ENCODE assay signal across 27 cellular contexts in genomic region chr18:70197844-70198243, GRCh38. TPM values are rescaled to one million over a fixed set of nuclear protein-coding genes. Genes with fewer than 3 reads are reported as not detected.
A peak's percentile ranks its signal among the peaks of the same experiment; 100 is the strongest.
DNase-seq lines count a peak whose midpoint lies in the region; ATAC-seq, FAIRE-seq and TF ChIP-seq lines count a peak whose summit lies in the region.
"Had no signal": no experiment of that assay in that cellular context is flagged by ENCODE, and none has a peak within 500 bp of the region (broad histone marks: within the 10 kb centered on the region; RNA-seq: fewer than 3 reads in every experiment).

No MANE protein-coding gene starts in this region.

- intact Hi-C loops in activated CD8-positive, alpha-beta T cell treated with anti-CD3 and anti-CD28 coated beads for 36 hours (cut with micrococcal nuclease), result loop anchor here (5.0 to 10.0 kb wide), 2 partner anchors 97 to 234 kb away; no protein-coding TSS in a partner anchor
- intact Hi-C loops in natural killer cell (cut with micrococcal nuclease) (loop anchor here (5.0 kb wide), 1 partner anchor 254 kb away; no protein-coding TSS in a partner anchor), Right ventricle myocardium superior (cut with DNase I) (loop anchor here (5.0 kb wide), 1 partner anchor 234 kb away; no protein-coding TSS in a partner anchor)

- H3K27me3 ChIP-seq in small intestine (ENCODE audit: control insufficient read depth in 2 of 2, insufficient read depth in 2 of 2, low read length in 2 of 2), result no peaks in the 10 kb centered on the region
- H3K27me3 ChIP-seq in CD8-positive, alpha-beta memory T cell (ENCODE audit: insufficient read depth, low read length, poor library complexity, severe bottlenecking), result no peaks in the 10 kb centered on the region
- H3K27me3 ChIP-seq: BLaER1 treated with 17β-estradiol and CSF1 and Interleukin-3, amounts not matched to agents 10 nM and 100 nM; MG63; SJSA1 had no signal

- H3K4me3 Mint-ChIP-seq in activated CD8-positive, alpha-beta T cell treated with anti-CD3 and anti-CD28 coated beads for 36 hours, result no peak overlapping the region
- no peak overlapping the region for H3K4me3 Mint-ChIP-seq in activated CD8-positive, alpha-beta T cell treated with anti-CD3 and anti-CD28 coated beads, Interleukin-2, amount 10 ng/mL, durations not matched to agents 7 days and 5 days
- H3K4me3 Mint-ChIP-seq in natural killer cell treated with Interleukin-12 subunit alpha and Interleukin-12 subunit beta and Interleukin-15 and Interleukin-18, amount 100 ng/mL, for 72 hours, result peak overlapping the region; percentile 63
- no peak overlapping the region for H3K4me3 Mint-ChIP-seq in natural killer cell
- peak overlapping the region; percentile 10 for H3K4me3 Mint-ChIP-seq in activated T-helper 17 cell treated with anti-CD3 and anti-CD28 coated beads, Interleukin-2, amount 50 U/mL, for 72 hours
- no peak overlapping the region for H3K4me3 Mint-ChIP-seq in CD8-positive, alpha-beta memory T cell
- H3K4me3 Mint-ChIP-seq: CD4-positive, alpha-beta T cell had no signal

- FAIRE-seq in small intestine (lab: Jason Lieb, UNC), result no peak
- FAIRE-seq: A204.1, G401.6, H54, HTR-8/SVneo had no signal

- no peak overlapping the region for H3K27ac ChIP-seq in small intestine (ENCODE audit: low read depth in 1 of 2, low read length in 1 of 2)
- H3K27ac ChIP-seq in CD8-positive, alpha-beta memory T cell (ENCODE audit: low read depth, low read length), result no peak overlapping the region
- H3K27ac ChIP-seq: BLaER1 treated with 17β-estradiol and CSF1 and Interleukin-3, amounts not matched to agents 10 nM and 100 nM; SJSA1 had no signal

- H3K36me3 Mint-ChIP-seq in activated CD8-positive, alpha-beta T cell treated with anti-CD3 and anti-CD28 coated beads for 36 hours (ENCODE audit: low read depth), result peaks cover 49% of the 10 kb centered on the region
- H3K36me3 Mint-ChIP-seq in activated CD8-positive, alpha-beta T cell treated with anti-CD3 and anti-CD28 coated beads, Interleukin-2, amount 10 ng/mL, durations not matched to agents 7 days and 5 days (ENCODE audit: low read depth), result peaks cover 65% of the 10 kb centered on the region
- H3K36me3 Mint-ChIP-seq in natural killer cell treated with Interleukin-12 subunit alpha and Interleukin-12 subunit beta and Interleukin-15 and Interleukin-18, amount 100 ng/mL, for 72 hours, result peaks cover 29% of the 10 kb centered on the region
- peaks cover 7% of the 10 kb centered on the region for H3K36me3 Mint-ChIP-seq in natural killer cell
- peaks cover 97% of the 10 kb centered on the region for H3K36me3 Mint-ChIP-seq in activated T-helper 17 cell treated with anti-CD3 and anti-CD28 coated beads, Interleukin-2, amount 50 U/mL, for 72 hours (ENCODE audit: low read depth)
- H3K36me3 Mint-ChIP-seq in CD8-positive, alpha-beta memory T cell, result peaks cover 8 to 89% (median 13%) of the 10 kb centered on the region in 3 donors

- POLR2A ChIA-PET in activated CD8-positive, alpha-beta T cell treated with anti-CD3 and anti-CD28 coated beads for 36 hours (lab: Charles Lee), result no interaction called here
- POLR2A ChIA-PET in activated CD8-positive, alpha-beta T cell treated with anti-CD3 and anti-CD28 coated beads, Interleukin-2, amount 10 ng/mL, durations not matched to agents 7 days and 5 days (lab: Charles Lee), result no interaction called here
- POLR2A ChIA-PET in CD8-positive, alpha-beta memory T cell (lab: Charles Lee), result no interaction called here

- no peaks in the 10 kb centered on the region for H3K27me3 Mint-ChIP-seq in activated CD8-positive, alpha-beta T cell treated with anti-CD3 and anti-CD28 coated beads for 36 hours
- H3K27me3 Mint-ChIP-seq in activated CD8-positive, alpha-beta T cell treated with anti-CD3 and anti-CD28 coated beads, Interleukin-2, amount 10 ng/mL, durations not matched to agents 7 days and 5 days (ENCODE audit: low read depth), result no peaks in the 10 kb centered on the region
- no peaks in the 10 kb centered on the region for H3K27me3 Mint-ChIP-seq in natural killer cell treated with Interleukin-12 subunit alpha and Interleukin-12 subunit beta and Interleukin-15 and Interleukin-18, amount 100 ng/mL, for 72 hours
- H3K27me3 Mint-ChIP-seq in natural killer cell (ENCODE audit: low read depth in 2 of 2), result no peaks in the 10 kb centered on the region
- H3K27me3 Mint-ChIP-seq in activated T-helper 17 cell treated with anti-CD3 and anti-CD28 coated beads, Interleukin-2, amount 50 U/mL, for 72 hours, result no peaks in the 10 kb centered on the region
- no peaks in the 10 kb centered on the region for H3K27me3 Mint-ChIP-seq in CD8-positive, alpha-beta memory T cell
- H3K27me3 Mint-ChIP-seq: CD4-positive, alpha-beta T cell had no signal

- peaks cover 4 to 5% of the 10 kb centered on the region in 2 donors for H3K36me3 ChIP-seq in small intestine (ENCODE audit: control insufficient read depth in 2 of 2, insufficient read depth in 2 of 2, low read length in 2 of 2)
- peaks cover 21% of the 10 kb centered on the region for H3K36me3 ChIP-seq in CD8-positive, alpha-beta memory T cell (ENCODE audit: insufficient read depth, low read length)

- H3K4me3 ChIP-seq in small intestine (ENCODE audit: low read depth in 1 of 2, low read length in 2 of 2), result no peak overlapping the region
- no peak overlapping the region for H3K4me3 ChIP-seq in CD8-positive, alpha-beta memory T cell (ENCODE audit: low read length)
- H3K4me3 ChIP-seq: BLaER1 treated with 17β-estradiol and CSF1 and Interleukin-3, amounts not matched to agents 10 nM and 100 nM; MG63; SJSA1 had no signal

- TF ChIP-seq CTCF in activated CD8-positive, alpha-beta T cell treated with anti-CD3 and anti-CD28 coated beads for 36 hours (IDR thresholded peaks at IDR 0.05), result no peak
- TF ChIP-seq CTCF in natural killer cell (IDR thresholded peaks at IDR 0.05), result no peak

- no peaks in the 10 kb centered on the region for H3K9me3 ChIP-seq in small intestine (ENCODE audit: control insufficient read depth, low read depth)
- H3K9me3 ChIP-seq in CD8-positive, alpha-beta memory T cell (ENCODE audit: low read length), result no peaks in the 10 kb centered on the region
- H3K9me3 ChIP-seq: BLaER1 treated with 17β-estradiol and CSF1 and Interleukin-3, amounts not matched to agents 10 nM and 100 nM; MG63; SJSA1 had no signal

- ATAC-seq in activated CD8-positive, alpha-beta T cell treated with anti-CD3 and anti-CD28 coated beads for 36 hours, result peak; percentile 64
- no peak for ATAC-seq in activated CD8-positive, alpha-beta T cell treated with anti-CD3 and anti-CD28 coated beads, Interleukin-2, amount 10 ng/mL, durations not matched to agents 7 days and 5 days
- ATAC-seq in natural killer cell treated with Interleukin-12 subunit alpha and Interleukin-12 subunit beta and Interleukin-15 and Interleukin-18, amount 100 ng/mL, for 72 hours, result peak in 1 of 2 donors; percentile 72
- no peak for ATAC-seq in natural killer cell
- peak; percentile 14 for ATAC-seq in activated T-helper 17 cell treated with anti-CD3 and anti-CD28 coated beads, Interleukin-2, amount 50 U/mL, for 72 hours (replicated peaks)
- no peak for ATAC-seq in Right ventricle myocardium superior (ENCODE audit: poor library complexity)
- ATAC-seq: PC-3, Right ventricle myocardium inferior had no signal

- H3K4me1 ChIP-seq in small intestine (ENCODE audit: control insufficient read depth in 2 of 2, insufficient read depth in 1 of 2, low read depth in 1 of 2, low read length in 1 of 2), result no peaks in the 10 kb centered on the region
- H3K4me1 ChIP-seq in CD8-positive, alpha-beta memory T cell (ENCODE audit: insufficient read depth, low read length), result no peaks in the 10 kb centered on the region
- H3K4me1 ChIP-seq: BLaER1 treated with 17β-estradiol and CSF1 and Interleukin-3, amounts not matched to agents 10 nM and 100 nM; SJSA1 had no signal

- WGBS in small intestine, 3 donors, result 17 to 35% (median 22%) methylated on average over 3 of the region's 3 CpGs

- H3K4me1 Mint-ChIP-seq in activated CD8-positive, alpha-beta T cell treated with anti-CD3 and anti-CD28 coated beads for 36 hours (ENCODE audit: low read depth), result peaks cover 43% of the 10 kb centered on the region
- H3K4me1 Mint-ChIP-seq in activated CD8-positive, alpha-beta T cell treated with anti-CD3 and anti-CD28 coated beads, Interleukin-2, amount 10 ng/mL, durations not matched to agents 7 days and 5 days (ENCODE audit: low read depth), result peaks cover 10% of the 10 kb centered on the region
- H3K4me1 Mint-ChIP-seq in natural killer cell treated with Interleukin-12 subunit alpha and Interleukin-12 subunit beta and Interleukin-15 and Interleukin-18, amount 100 ng/mL, for 72 hours (ENCODE audit: low read depth in 2 of 2), result peaks cover 14 to 45% of the 10 kb centered on the region in 2 donors
- peaks cover 5% of the 10 kb centered on the region in 2 donors for H3K4me1 Mint-ChIP-seq in natural killer cell
- H3K4me1 Mint-ChIP-seq in activated T-helper 17 cell treated with anti-CD3 and anti-CD28 coated beads, Interleukin-2, amount 50 U/mL, for 72 hours, result peaks cover 25% of the 10 kb centered on the region
- H3K4me1 Mint-ChIP-seq in CD8-positive, alpha-beta memory T cell, result peaks cover 6 to 13% (median 7%) of the 10 kb centered on the region in 3 donors

- peak overlapping the region; percentile 33 for H3K27ac Mint-ChIP-seq in activated CD8-positive, alpha-beta T cell treated with anti-CD3 and anti-CD28 coated beads for 36 hours
- H3K27ac Mint-ChIP-seq in activated CD8-positive, alpha-beta T cell treated with anti-CD3 and anti-CD28 coated beads, Interleukin-2, amount 10 ng/mL, durations not matched to agents 7 days and 5 days, result no peak overlapping the region
- H3K27ac Mint-ChIP-seq in natural killer cell treated with Interleukin-12 subunit alpha and Interleukin-12 subunit beta and Interleukin-15 and Interleukin-18, amount 100 ng/mL, for 72 hours, result peak overlapping the region in 1 of 2 donors; percentile 53
- H3K27ac Mint-ChIP-seq in natural killer cell, result no peak overlapping the region
- H3K27ac Mint-ChIP-seq in activated T-helper 17 cell treated with anti-CD3 and anti-CD28 coated beads, Interleukin-2, amount 50 U/mL, for 72 hours, result peak overlapping the region; percentile 3
- peak overlapping the region in 1 of 8 donors; percentile 56 for H3K27ac Mint-ChIP-seq in CD8-positive, alpha-beta memory T cell
- H3K27ac Mint-ChIP-seq: CD4-positive, alpha-beta T cell had no signal

- CTCF ChIA-PET in activated CD8-positive, alpha-beta T cell treated with anti-CD3 and anti-CD28 coated beads for 36 hours (lab: Charles Lee), result interaction anchor here (1.3 to 4.4 kb wide), 2 partner anchors 224 to 236 kb away, joined by 4 to 40 read pairs; no protein-coding TSS in a partner anchor
- CTCF ChIA-PET in activated CD8-positive, alpha-beta T cell treated with anti-CD3 and anti-CD28 coated beads, Interleukin-2, amount 10 ng/mL, durations not matched to agents 7 days and 5 days (lab: Charles Lee), result interaction anchor here (3.2 kb wide), 1 partner anchor 8 kb away, joined by 20 read pairs; the partner anchor contains the start of gene RTTN
- CTCF ChIA-PET in CD8-positive, alpha-beta memory T cell (lab: Charles Lee), result interaction anchor here (1.6 kb wide), 1 partner anchor 258 kb away, joined by 3 read pairs; no protein-coding TSS in a partner anchor

- H3K9me3 Mint-ChIP-seq in activated CD8-positive, alpha-beta T cell treated with anti-CD3 and anti-CD28 coated beads for 36 hours, result no peaks in the 10 kb centered on the region
- no peaks in the 10 kb centered on the region for H3K9me3 Mint-ChIP-seq in activated CD8-positive, alpha-beta T cell treated with anti-CD3 and anti-CD28 coated beads, Interleukin-2, amount 10 ng/mL, durations not matched to agents 7 days and 5 days (ENCODE audit: insufficient read depth)
- no peaks in the 10 kb centered on the region for H3K9me3 Mint-ChIP-seq in natural killer cell treated with Interleukin-12 subunit alpha and Interleukin-12 subunit beta and Interleukin-15 and Interleukin-18, amount 100 ng/mL, for 72 hours
- no peaks in the 10 kb centered on the region for H3K9me3 Mint-ChIP-seq in natural killer cell
- no peaks in the 10 kb centered on the region for H3K9me3 Mint-ChIP-seq in activated T-helper 17 cell treated with anti-CD3 and anti-CD28 coated beads, Interleukin-2, amount 50 U/mL, for 72 hours
- H3K9me3 Mint-ChIP-seq in CD8-positive, alpha-beta memory T cell, result no peaks in the 10 kb centered on the region
- H3K9me3 Mint-ChIP-seq: CD4-positive, alpha-beta T cell had no signal

- DNase-seq in activated CD8-positive, alpha-beta T cell treated with anti-CD3 and anti-CD28 coated beads for 36 hours, result no peak
- no peak for DNase-seq in activated CD8-positive, alpha-beta T cell treated with anti-CD3 and anti-CD28 coated beads, Interleukin-2, amount 10 ng/mL, durations not matched to agents 7 days and 5 days
- no peak for DNase-seq in natural killer cell treated with Interleukin-12 subunit alpha and Interleukin-12 subunit beta and Interleukin-15 and Interleukin-18, amount 100 ng/mL, for 72 hours (ENCODE audit: low spot score)
- DNase-seq in natural killer cell, result no peak
- peak; percentile 8 for DNase-seq in small intestine
- no peak for DNase-seq in Right ventricle myocardium superior
- no peak for DNase-seq in CD8-positive, alpha-beta memory T cell
- DNase-seq: AML-193; CD4-positive, alpha-beta T cell; COR-L47; KBM-7; MG63; NCI-H1105 treated with DMSO at 0.1 percent for 48 hours; NCI-H2029; NCI-H446; NCI-H524 treated with DMSO at 0.1 percent for 48 hours; NCI-H82; NK-92 treated with Interleukin-12 subunit alpha and Interleukin-12 subunit beta, amount 100 ng/mL, for 24 hours; PC-3 had no signal

RNA-seq across cellular contexts. Expression of gene RTTN, which starts 7.6 kb away (rescaled TPM):
- 10 to 100 TPM; 27.0 to 27.2 TPM for total RNA-seq in activated CD8-positive, alpha-beta T cell treated with anti-CD3 and anti-CD28 coated beads for 36 hours
- total RNA-seq in activated CD8-positive, alpha-beta T cell treated with anti-CD3 and anti-CD28 coated beads, Interleukin-2, amount 10 ng/mL, durations not matched to agents 7 days and 5 days, result 10 to 100 TPM; 30.1 to 30.8 TPM
- 10 to 100 TPM; 21.8 to 73.7 TPM for total RNA-seq in natural killer cell treated with Interleukin-12 subunit alpha and Interleukin-12 subunit beta and Interleukin-15 and Interleukin-18, amount 100 ng/mL, for 72 hours
- total RNA-seq in natural killer cell, result 10 to 100 TPM; 33.0 to 41.0 (median 35.5) TPM
- total RNA-seq in activated T-helper 17 cell treated with anti-CD3 and anti-CD28 coated beads, Interleukin-2, amount 50 U/mL, for 72 hours, result 10 to 100 TPM; 36.4 to 45.6 TPM
- 1 to 10 TPM in 2 of 3 donors, under 1 TPM in 1; 0.89 to 3.7 (median 1.1) TPM for polyA plus RNA-seq in small intestine
- 11.1 TPM for total RNA-seq in Right ventricle myocardium superior
- 10 to 100 TPM; 24.7 to 26.6 TPM for total RNA-seq in CD8-positive, alpha-beta memory T cell
- polyA plus RNA-seq in CD8-positive, alpha-beta memory T cell, result 3.2 TPM

Comparison
In these comparisons a context has a peak if more than half of its experiments do, and no peak if none do; other contexts are left out.
1. ATAC-seq: peak in activated CD8-positive, alpha-beta T cell treated with anti-CD3 and anti-CD28 coated beads for 36 hours (single experiment) and activated T-helper 17 cell treated with anti-CD3 and anti-CD28 coated beads, Interleukin-2, amount 50 U/mL, for 72 hours (single experiment); none in activated CD8-positive, alpha-beta T cell treated with anti-CD3 and anti-CD28 coated beads, Interleukin-2, amount 10 ng/mL, durations not matched to agents 7 days and 5 days (single experiment), natural killer cell (0 of 3) and Right ventricle myocardium superior (single experiment).
2. H3K27ac Mint-ChIP-seq: peak in activated CD8-positive, alpha-beta T cell treated with anti-CD3 and anti-CD28 coated beads for 36 hours (single experiment) and activated T-helper 17 cell treated with anti-CD3 and anti-CD28 coated beads, Interleukin-2, amount 50 U/mL, for 72 hours (single experiment); none in activated CD8-positive, alpha-beta T cell treated with anti-CD3 and anti-CD28 coated beads, Interleukin-2, amount 10 ng/mL, durations not matched to agents 7 days and 5 days (single experiment) and natural killer cell (0 of 2).
3. H3K4me3 Mint-ChIP-seq: peak in natural killer cell treated with Interleukin-12 subunit alpha and Interleukin-12 subunit beta and Interleukin-15 and Interleukin-18, amount 100 ng/mL, for 72 hours (single experiment) and activated T-helper 17 cell treated with anti-CD3 and anti-CD28 coated beads, Interleukin-2, amount 50 U/mL, for 72 hours (single experiment); none in activated CD8-positive, alpha-beta T cell treated with anti-CD3 and anti-CD28 coated beads for 36 hours (single experiment), activated CD8-positive, alpha-beta T cell treated with anti-CD3 and anti-CD28 coated beads, Interleukin-2, amount 10 ng/mL, durations not matched to agents 7 days and 5 days (single experiment), natural killer cell (single experiment) and CD8-positive, alpha-beta memory T cell (0 of 7).